Comparison of ENCODE assay signal across 10 cellular contexts in genomic region chr19:14135355-14135754, GRCh38. TPM values are rescaled to one million over a fixed set of nuclear protein-coding genes. Genes with fewer than 3 reads are reported as not detected.
A peak's percentile ranks its signal among the peaks of the same experiment; 100 is the strongest.
DNase-seq lines count a peak whose midpoint lies in the region; ATAC-seq and TF ChIP-seq lines count a peak whose summit lies in the region.
"Had no signal": no experiment of that assay in that cellular context is flagged by ENCODE, and none has a peak within 500 bp of the region (broad histone marks: within the 10 kb centered on the region; RNA-seq: fewer than 3 reads in every experiment).

No MANE protein-coding gene starts in this region.

- H2AK5ac ChIP-seq in mesendoderm (ENCODE audit: low read length): no peak overlapping the region

- no peaks in the 10 kb centered on the region for H3K4me1 ChIP-seq in BE2C
- H3K4me1 ChIP-seq in mesendoderm (ENCODE audit: control insufficient read depth, low read depth, low read length): peaks cover 3% of the 10 kb centered on the region

- no peaks in the 10 kb centered on the region for H3K9me3 Mint-ChIP-seq in activated naive CD8-positive, alpha-beta T cell treated with anti-CD3 and anti-CD28 coated beads for 36 hours

- peak overlapping the region; percentile 99 for H3K9ac ChIP-seq in mesendoderm (ENCODE audit: low read length)

- no peak overlapping the region for H2BK15ac ChIP-seq in mesendoderm (replicated peaks; ENCODE audit: low read depth)

- no peak overlapping the region for H2BK5ac ChIP-seq in mesendoderm (ENCODE audit: low read length)

- peak overlapping the region; percentile 87 for H3K4ac ChIP-seq in mesendoderm (ENCODE audit: low read depth, low read length)

- peaks cover 24% of the 10 kb centered on the region for H3K4me1 Mint-ChIP-seq in activated naive CD8-positive, alpha-beta T cell treated with anti-CD3 and anti-CD28 coated beads for 36 hours

- H3K79me2 ChIP-seq in mesendoderm (ENCODE audit: control insufficient read depth, insufficient read depth, low read length): peaks cover 9% of the 10 kb centered on the region

- H3K27me3 ChIP-seq in BE2C: no peaks in the 10 kb centered on the region
- no peaks in the 10 kb centered on the region for H3K27me3 ChIP-seq in HL-60 (ENCODE audit: insufficient read depth, poor library complexity, severe bottlenecking)
- no peaks in the 10 kb centered on the region for H3K27me3 ChIP-seq in mesendoderm (ENCODE audit: insufficient read depth, low read length, poor library complexity)
- H3K27me3 ChIP-seq: left lung had no signal

- H3K36me3 ChIP-seq in BE2C (no peaks in the 10 kb centered on the region), mesendoderm (ENCODE audit: control insufficient read depth, insufficient read depth, low read length) (no peaks in the 10 kb centered on the region)
- H3K36me3 ChIP-seq: left lung had no signal

- peak overlapping the region; percentile 100 for H3K56ac ChIP-seq in mesendoderm (ENCODE audit: low read length)

- peak overlapping the region; percentile 94 for H3K4me3 Mint-ChIP-seq in activated naive CD8-positive, alpha-beta T cell treated with anti-CD3 and anti-CD28 coated beads for 36 hours

- WGBS in mesendoderm (ENCODE audit: extremely low coverage, insufficient coverage, low lambda C conversion rate): no CpG with 5 or more reads among the region's 6 CpGs

- no peak overlapping the region for H3K18ac ChIP-seq in mesendoderm (ENCODE audit: low read length)

- H3K27me3 Mint-ChIP-seq in activated naive CD8-positive, alpha-beta T cell treated with anti-CD3 and anti-CD28 coated beads for 36 hours: no peaks in the 10 kb centered on the region

- no peak for ATAC-seq in HG03159 (IDR thresholded peaks at IDR 0.05; ENCODE audit: unreplicated experiment)
- ATAC-seq in HG03175 (IDR thresholded peaks at IDR 0.05; ENCODE audit: unreplicated experiment): no peak
- ATAC-seq: left lung had no signal

- H3K27ac ChIP-seq in HL-60 (replicated peaks) (no peak overlapping the region; the same call in 1 of the 2 replicates), mesendoderm (ENCODE audit: low read depth, low read length) (no peak overlapping the region)

- H3K79me1 ChIP-seq in mesendoderm (ENCODE audit: low read length): peaks cover 9% of the 10 kb centered on the region

- no peak overlapping the region for H2BK120ac ChIP-seq in mesendoderm (ENCODE audit: low read depth, low read length)

- no peak overlapping the region for H3K23ac ChIP-seq in mesendoderm (ENCODE audit: low read length)

- H3K27ac Mint-ChIP-seq in activated naive CD8-positive, alpha-beta T cell treated with anti-CD3 and anti-CD28 coated beads for 36 hours: peak overlapping the region; percentile 96

- no peaks in the 10 kb centered on the region for H3K9me3 ChIP-seq in BE2C
- H3K9me3 ChIP-seq: left lung had no signal

- peaks cover 27% of the 10 kb centered on the region for H3K36me3 Mint-ChIP-seq in activated naive CD8-positive, alpha-beta T cell treated with anti-CD3 and anti-CD28 coated beads for 36 hours

- TF ChIP-seq CTCF in BE2C (IDR thresholded peaks at IDR 0.05; ENCODE audit: low read depth, low read length) (no peak), HL-60 (IDR thresholded peaks at IDR 0.05; ENCODE audit: insufficient read depth, low read length) (no peak)

- no peak for DNase-seq in BE2C
- no peak for DNase-seq in HL-60 (ENCODE audit: low read depth in 1 of 2, low spot score in 1 of 2)
- no peak for DNase-seq in activated naive CD8-positive, alpha-beta T cell treated with anti-CD3 and anti-CD28 coated beads for 36 hours
- DNase-seq in mesendoderm: no peak
- DNase-seq in NCI-H1694 treated with DMSO at 0.1 percent for 48 hours (lab: John Stamatoyannopoulos, UW): no peak
- no peak for DNase-seq in GM19238 (ENCODE audit: insufficient read length, low spot score)
- DNase-seq: SW 1271 had no signal

- H3K4me2 ChIP-seq in mesendoderm (ENCODE audit: low read length): peak overlapping the region; percentile 89

- H3K4me3 ChIP-seq in BE2C (ENCODE audit: low read depth, low read length) (peak overlapping the region; percentile 69), HL-60 (replicated peaks; ENCODE audit: insufficient read depth, low read length) (peak overlapping the region; percentile 89), mesendoderm (ENCODE audit: low read length) (peak overlapping the region; percentile 85)

- H4K8ac ChIP-seq in mesendoderm (ENCODE audit: low read depth, low read length): no peak overlapping the region

- H4K5ac ChIP-seq in mesendoderm (ENCODE audit: low read length): no peak overlapping the region

RNA-seq across cellular contexts. Expression of gene ASF1B, which starts 1.0 kb away (rescaled TPM):
- polyA plus RNA-seq in BE2C (2012; ENCODE audit: insufficient read depth, insufficient read length, low read depth): 3.3 TPM
- 10 to 100 TPM; 77.5 to 78.5 TPM for total RNA-seq in activated naive CD8-positive, alpha-beta T cell treated with anti-CD3 and anti-CD28 coated beads for 36 hours
- polyA plus RNA-seq in mesendoderm (2013, experiment 1 of 2): 18.8 TPM
- polyA plus RNA-seq in mesendoderm (2013, experiment 2 of 2): 18.1 TPM

RNA-seq across cellular contexts. Expression of gene PRKACA, which starts 17.8 kb away (rescaled TPM):
- polyA plus RNA-seq in BE2C (2012; ENCODE audit: insufficient read depth, insufficient read length, low read depth): 27.4 TPM
- total RNA-seq in activated naive CD8-positive, alpha-beta T cell treated with anti-CD3 and anti-CD28 coated beads for 36 hours: 10 to 100 TPM; 54.3 to 56.0 TPM
- polyA plus RNA-seq in mesendoderm (2013, experiment 1 of 2): 38.0 TPM
- 37.6 TPM for polyA plus RNA-seq in mesendoderm (2013, experiment 2 of 2)

RNA-seq across cellular contexts. Expression of gene SAMD1, which starts 44.8 kb away (rescaled TPM):
- 76.0 TPM for polyA plus RNA-seq in BE2C (2012; ENCODE audit: insufficient read depth, insufficient read length, low read depth)
- total RNA-seq in activated naive CD8-positive, alpha-beta T cell treated with anti-CD3 and anti-CD28 coated beads for 36 hours: 10 to 100 TPM; 66.7 to 68.0 TPM
- 50.8 TPM for polyA plus RNA-seq in mesendoderm (2013, experiment 1 of 2)
- 57.8 TPM for polyA plus RNA-seq in mesendoderm (2013, experiment 2 of 2)

RNA-seq across cellular contexts. Expression of gene C19orf67, which starts 49.8 kb away (rescaled TPM):
- not detected for polyA plus RNA-seq in BE2C (2012; ENCODE audit: insufficient read depth, insufficient read length, low read depth)
- not detected for total RNA-seq in activated naive CD8-positive, alpha-beta T cell treated with anti-CD3 and anti-CD28 coated beads for 36 hours
- polyA plus RNA-seq in mesendoderm (2013, experiment 1 of 2): not detected
- 0.10 TPM for polyA plus RNA-seq in mesendoderm (2013, experiment 2 of 2)
- total RNA-seq: left lung had no signal
